Comparison of ENCODE assay signal across 10 cellular contexts in the genomic region with DNA sequence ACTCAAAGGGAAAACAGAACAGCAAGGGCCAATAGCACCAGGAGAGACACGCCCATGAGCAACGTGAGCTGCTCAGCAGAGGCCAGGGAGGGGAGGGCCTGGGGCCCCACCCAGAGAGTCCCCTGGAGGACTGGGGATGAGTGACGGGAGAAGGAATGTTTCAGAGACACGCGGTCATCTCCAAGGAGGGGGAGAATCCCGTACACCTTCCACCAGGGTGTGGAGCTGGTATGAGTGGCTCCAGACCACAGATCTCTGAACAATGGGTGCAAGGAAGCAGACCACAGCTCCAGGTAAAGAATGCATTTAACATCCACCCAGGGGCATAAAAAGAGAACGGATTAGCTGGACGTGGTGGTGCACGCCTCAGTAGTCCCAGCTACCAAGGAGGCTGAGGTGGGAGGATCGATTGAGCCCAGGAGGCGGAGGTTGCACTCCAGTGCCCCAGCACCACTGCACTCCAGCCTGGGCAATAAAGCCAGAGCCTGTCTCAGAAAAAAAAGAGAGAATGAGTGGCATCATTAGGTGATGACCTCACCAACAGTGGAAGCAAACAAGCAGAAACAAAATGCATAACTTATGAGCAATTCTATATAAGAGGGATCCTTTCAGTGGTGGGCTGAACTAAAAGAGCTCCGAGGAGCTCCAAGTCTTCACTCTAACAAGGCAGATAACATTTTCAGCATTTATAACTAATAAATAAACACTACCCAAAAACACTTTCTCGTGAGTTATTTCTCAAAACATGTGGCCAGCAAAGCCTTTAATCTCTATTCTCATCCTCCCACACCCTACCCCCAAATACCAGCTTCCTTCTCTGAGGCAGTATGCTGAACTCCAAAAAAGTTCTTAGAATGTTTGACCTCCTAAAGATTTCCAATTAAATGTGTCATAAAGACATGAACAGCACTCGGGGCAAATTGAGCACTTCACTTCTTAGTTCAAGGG. TPM values are rescaled to one million over a fixed set of nuclear protein-coding genes. Genes with fewer than 3 reads are reported as not detected.
DNase-seq lines count a peak whose midpoint lies in the region; ATAC-seq and TF ChIP-seq lines count a peak whose summit lies in the region.
"Had no signal": no experiment of that assay in that cellular context is flagged by ENCODE, and none has a peak within 500 bp of the region (broad histone marks: within the 10 kb centered on the region; RNA-seq: fewer than 3 reads in every experiment).

No MANE protein-coding gene starts in this region.

- H3K4me1 Mint-ChIP-seq in activated naive CD4-positive, alpha-beta T cell treated with anti-CD3 and anti-CD28 coated beads, Interleukin-2, amount 50 U/mL, for 24 hours, result peaks cover 73% of the 10 kb centered on the region
- peaks cover 62% of the 10 kb centered on the region for H3K4me1 Mint-ChIP-seq in activated naive CD4-positive, alpha-beta T cell treated with anti-CD3 and anti-CD28 coated beads for 36 hours (ENCODE audit: low read depth)
- peaks cover 58% of the 10 kb centered on the region for H3K4me1 Mint-ChIP-seq in type B pancreatic cell (ENCODE audit: unreplicated experiment)

- peak overlapping the region; percentile 4 for H3K4me3 Mint-ChIP-seq in activated naive CD4-positive, alpha-beta T cell treated with anti-CD3 and anti-CD28 coated beads, Interleukin-2, amount 50 U/mL, for 24 hours
- no peak overlapping the region for H3K4me3 Mint-ChIP-seq in activated naive CD4-positive, alpha-beta T cell treated with anti-CD3 and anti-CD28 coated beads for 36 hours
- H3K4me3 Mint-ChIP-seq in type B pancreatic cell, result peak overlapping the region; percentile 20

- H3K36me3 Mint-ChIP-seq in activated naive CD4-positive, alpha-beta T cell treated with anti-CD3 and anti-CD28 coated beads, Interleukin-2, amount 50 U/mL, for 24 hours, result no peaks in the 10 kb centered on the region
- H3K36me3 Mint-ChIP-seq in activated naive CD4-positive, alpha-beta T cell treated with anti-CD3 and anti-CD28 coated beads for 36 hours (ENCODE audit: low read depth), result no peaks in the 10 kb centered on the region
- H3K36me3 Mint-ChIP-seq in type B pancreatic cell, result peaks cover 8% of the 10 kb centered on the region

- H3K36me3 ChIP-seq in ascending aorta, result peaks cover under 1 to 10% of the 10 kb centered on the region in 2 donors
- H3K36me3 ChIP-seq: thoracic aorta had no signal

- H3K4me3 ChIP-seq in ascending aorta, result no peak overlapping the region
- H3K4me3 ChIP-seq: thoracic aorta had no signal

- peak overlapping the region; percentile 12 for H3K27ac Mint-ChIP-seq in activated naive CD4-positive, alpha-beta T cell treated with anti-CD3 and anti-CD28 coated beads, Interleukin-2, amount 50 U/mL, for 24 hours
- H3K27ac Mint-ChIP-seq in activated naive CD4-positive, alpha-beta T cell treated with anti-CD3 and anti-CD28 coated beads for 36 hours, result no peak overlapping the region
- peak overlapping the region; percentile 87 for H3K27ac Mint-ChIP-seq in type B pancreatic cell

- no peaks in the 10 kb centered on the region for H3K27me3 Mint-ChIP-seq in activated naive CD4-positive, alpha-beta T cell treated with anti-CD3 and anti-CD28 coated beads, Interleukin-2, amount 50 U/mL, for 24 hours
- H3K27me3 Mint-ChIP-seq in activated naive CD4-positive, alpha-beta T cell treated with anti-CD3 and anti-CD28 coated beads for 36 hours (ENCODE audit: low read depth), result no peaks in the 10 kb centered on the region
- H3K27me3 Mint-ChIP-seq in type B pancreatic cell, result no peaks in the 10 kb centered on the region

- peak overlapping the region; percentile 89 to 93 for H3K27ac ChIP-seq in ascending aorta
- H3K27ac ChIP-seq: SK-N-MC had no signal

- no peaks in the 10 kb centered on the region for H3K27me3 ChIP-seq in ascending aorta

- no peaks in the 10 kb centered on the region for H3K9me3 Mint-ChIP-seq in activated naive CD4-positive, alpha-beta T cell treated with anti-CD3 and anti-CD28 coated beads, Interleukin-2, amount 50 U/mL, for 24 hours
- H3K9me3 Mint-ChIP-seq in activated naive CD4-positive, alpha-beta T cell treated with anti-CD3 and anti-CD28 coated beads for 36 hours, result no peaks in the 10 kb centered on the region
- no peaks in the 10 kb centered on the region for H3K9me3 Mint-ChIP-seq in type B pancreatic cell

- no peak for TF ChIP-seq CTCF in ascending aorta (IDR thresholded peaks at IDR 0.05)
- no peak for TF ChIP-seq CTCF in type B pancreatic cell (conservative IDR thresholded peaks at IDR 0.05)

- DNase-seq in activated naive CD4-positive, alpha-beta T cell treated with anti-CD3 and anti-CD28 coated beads for 36 hours, result no peak
- DNase-seq in ascending aorta (ENCODE audit: low spot score in 2 of 2) (no peak), kidney tubule cell (ENCODE audit: low spot score) (peak; percentile 99), type B pancreatic cell (ENCODE audit: extremely low spot score, unreplicated experiment) (no peak), NCI-H2081 treated with DMSO at 0.1 percent for 48 hours (lab: John Stamatoyannopoulos, UW) (no peak)

- no peaks in the 10 kb centered on the region for H3K9me3 ChIP-seq in ascending aorta
- H3K9me3 ChIP-seq: thoracic aorta had no signal

- CTCF ChIA-PET in activated naive CD4-positive, alpha-beta T cell treated with anti-CD3 and anti-CD28 coated beads for 36 hours (lab: Charles Lee), result interaction anchor here (0.5 to 6.2 kb wide), 9 partner anchors 8 to 501 kb away, joined by 3 to 38 read pairs (median 4); a partner anchor contains a TSS

- intact Hi-C loops in activated naive CD4-positive, alpha-beta T cell treated with anti-CD3 and anti-CD28 coated beads for 36 hours (cut with micrococcal nuclease), result no loop called here
- intact Hi-C loops in ascending aorta (cut with DNase I), result loop anchor here (5.0 kb wide), 1 partner anchor 66 kb away; a partner anchor contains a TSS

- H3K4me1 ChIP-seq in ascending aorta, result peaks cover 17 to 45% of the 10 kb centered on the region in 2 donors

- ATAC-seq in HG03342 (IDR thresholded peaks at IDR 0.05; ENCODE audit: unreplicated experiment) (no peak), HG02759 (IDR thresholded peaks at IDR 0.05; ENCODE audit: unreplicated experiment) (no peak)

RNA-seq across cellular contexts. Expression of a gene that starts 12.5 kb away (rescaled TPM):
- total RNA-seq in activated naive CD4-positive, alpha-beta T cell treated with anti-CD3 and anti-CD28 coated beads for 36 hours, result 100 to 1,000 TPM; 129 to 133 TPM
- total RNA-seq in ascending aorta (653 TPM), type B pancreatic cell (ENCODE audit: low replicate concordance) (487 and 577 TPM in 2 replicates)
